2 cellular contexts compared by ENCODE assay signal in genomic region chr1:19354531-19354981, GRCh38.
TF ChIP-seq lines count a peak whose summit lies in the region.

No MANE protein-coding gene starts in this region.

TF ChIP-seq in Ishikawa, 13 proteins besides CTCF, POLR2A, EP300 and RAD21:
- no peak for TF ChIP-seq MAX (IDR thresholded peaks at IDR 0.05)
- no peak for TF ChIP-seq CREB1 (IDR thresholded peaks at IDR 0.05; ENCODE audit: low read depth)
- TF ChIP-seq EGR1 (IDR thresholded peaks at IDR 0.05), result no peak
- TF ChIP-seq REST (IDR thresholded peaks at IDR 0.05; ENCODE audit: low read depth), result no peak
- no peak for TF ChIP-seq ZBTB7A (IDR thresholded peaks at IDR 0.05; ENCODE audit: low read depth)
- no peak for TF ChIP-seq USF1 (IDR thresholded peaks at IDR 0.05)
- TF ChIP-seq YY1 (IDR thresholded peaks at IDR 0.05; ENCODE audit: low read depth), result no peak
- TF ChIP-seq TCF12 (IDR thresholded peaks at IDR 0.05; ENCODE audit: low read depth), result peak; percentile 95
- TF ChIP-seq CEBPB (IDR thresholded peaks at IDR 0.05), result no peak
- peak; percentile 80; the same call in 1 of the 2 replicates for TF ChIP-seq NFIC (IDR thresholded peaks at IDR 0.05)
- 0 out of 2 replicates have a peak, but pooled peaks have one; percentile 68 for TF ChIP-seq TEAD4 (IDR thresholded peaks at IDR 0.05)
- TF ChIP-seq FOXM1 (IDR thresholded peaks at IDR 0.05; ENCODE audit: borderline replicate concordance, low read depth), result peak; percentile 90
- TF ChIP-seq TAF1 (IDR thresholded peaks at IDR 0.05; ENCODE audit: low read depth), result no peak
TF ChIP-seq in Ishikawa: peak in this region for 4.

TF ChIP-seq in H1, 55 proteins besides CTCF, POLR2A, EP300 and RAD21:
- TF ChIP-seq POU5F1 (IDR thresholded peaks at IDR 0.05; ENCODE audit: low read depth, low read length) (no peak), GTF2F1 (IDR thresholded peaks at IDR 0.05; ENCODE audit: borderline replicate concordance, low read depth, low read length) (no peak), HDAC6 (IDR thresholded peaks at IDR 0.05; ENCODE audit: low read depth, low read length) (no peak), RBBP5 (IDR thresholded peaks at IDR 0.05; ENCODE audit: borderline replicate concordance, low read depth, low read length) (no peak)
